In genomic region chrX:31550169-31550568, GRCh38 we compare ENCODE assay signal across 18 cellular contexts.
DNase-seq lines count a peak whose midpoint lies in the region; ATAC-seq, FAIRE-seq and TF ChIP-seq lines count a peak whose summit lies in the region.
"Had no signal": no experiment of that assay in that cellular context is flagged by ENCODE, and none has a peak within 500 bp of the region (broad histone marks: within the 10 kb centered on the region; RNA-seq: fewer than 3 reads in every experiment).

No MANE protein-coding gene starts in this region.

- H3K27me3 ChIP-seq in esophagus muscularis mucosa = no peaks in the 10 kb centered on the region

- no peaks in the 10 kb centered on the region for H3K9me3 ChIP-seq in esophagus muscularis mucosa
- H3K9me3 ChIP-seq: A549, BLaER1 had no signal

- no peaks in the 10 kb centered on the region for H3K36me3 ChIP-seq in esophagus muscularis mucosa
- H3K36me3 ChIP-seq: BLaER1 had no signal

- WGBS in esophagus muscularis mucosa = 62% methylated on average over 2 of the region's 2 CpGs

- DNase-seq in Ammon's horn (ENCODE audit: low spot score) (peak; percentile 2), midbrain (lab: John Stamatoyannopoulos, UW) (peak; percentile 3), superior temporal gyrus (ENCODE audit: extremely low spot score) (peak; percentile 35), esophagus muscularis mucosa (ENCODE audit: extremely low spot score) (no peak)
- DNase-seq: AML-193; Calu3; CD4-positive, alpha-beta memory T cell; DMS79 treated with DMSO at 0.1 percent for 48 hours; GF-D8; HCEC 1CT had no signal

- TF ChIP-seq CTCF in esophagus muscularis mucosa (IDR thresholded peaks at IDR 0.05) = no peak

- ATAC-seq in HG02885 (IDR thresholded peaks at IDR 0.05; ENCODE audit: poor library complexity, unreplicated experiment) (no peak), HG02623 (IDR thresholded peaks at IDR 0.05; ENCODE audit: unreplicated experiment) (no peak)
- ATAC-seq: A549, GM23338 had no signal

- H3K4me3 ChIP-seq in esophagus muscularis mucosa = no peak overlapping the region
- H3K4me3 ChIP-seq: A549, BLaER1, GM23338 had no signal

- no peak for TF ChIP-seq EP300 in esophagus muscularis mucosa (IDR thresholded peaks at IDR 0.05)

- intact Hi-C loops in esophagus muscularis mucosa (cut with DNase I) = no loop called here

- H3K4me1 ChIP-seq in esophagus muscularis mucosa = no peaks in the 10 kb centered on the region
- H3K4me1 ChIP-seq: A549, BLaER1 had no signal

- peak; percentile 10 for FAIRE-seq in colon (lab: Jason Lieb, UNC)
- FAIRE-seq: A549, H54 had no signal

- H3K27ac ChIP-seq in esophagus muscularis mucosa (replicated peaks in 1 of 4) = no peak overlapping the region
- H3K27ac ChIP-seq: 22Rv1, A549, BLaER1 had no signal

- TF ChIP-seq POLR2A in esophagus muscularis mucosa (IDR thresholded peaks at IDR 0.05; ENCODE audit: low read depth) = no peak
